In the genomic region with DNA sequence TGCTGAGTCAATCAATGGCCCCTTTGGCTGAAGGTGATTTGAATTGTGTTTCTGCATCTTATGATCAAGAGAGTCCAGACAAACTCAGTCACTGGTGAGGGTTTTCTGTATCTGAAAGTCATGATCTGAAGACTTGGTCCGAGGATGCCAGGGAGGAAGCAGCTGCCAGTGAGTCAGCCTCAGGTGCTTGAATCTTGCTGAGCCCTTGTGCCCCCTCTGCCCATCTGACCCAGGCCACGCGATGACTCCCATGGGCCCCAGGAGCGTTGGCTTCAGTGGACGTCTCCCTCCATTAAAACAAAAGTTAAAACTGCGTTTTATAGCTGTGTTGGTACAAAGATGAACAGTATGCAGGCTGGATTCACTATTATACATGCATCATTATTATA, we compare ENCODE assay signal across 21 cellular contexts.
DNase-seq lines count a peak whose midpoint lies in the region; ATAC-seq and TF ChIP-seq lines count a peak whose summit lies in the region.
"Had no signal": no experiment of that assay in that cellular context is flagged by ENCODE, and none has a peak within 500 bp of the region (broad histone marks: within the 10 kb centered on the region; RNA-seq: fewer than 3 reads in every experiment).

No MANE protein-coding gene starts in this region.

- ATAC-seq in foreskin keratinocyte: no peak
- ATAC-seq: CD8-positive, alpha-beta T cell; left lung; naive thymus-derived CD4-positive, alpha-beta T cell had no signal

- H3K36me3 ChIP-seq in thyroid gland: no peaks in the 10 kb centered on the region
- H3K36me3 ChIP-seq: left lung had no signal

- H3K4me3 ChIP-seq in thyroid gland (replicated peaks in 1 of 3): no peak overlapping the region
- H3K4me3 ChIP-seq: hepatocyte, left lung had no signal

- no peaks in the 10 kb centered on the region for H3K9me3 ChIP-seq in thyroid gland

- TF ChIP-seq CTCF in thyroid gland (IDR thresholded peaks at IDR 0.05) (no peak), foreskin keratinocyte (conservative IDR thresholded peaks at IDR 0.05) (no peak), RWPE1 (conservative IDR thresholded peaks at IDR 0.05; ENCODE audit: low read depth) (no peak)

- CTCF ChIA-PET in RWPE1 (lab: Yijun Ruan, JAX): no interaction called here

- no peaks in the 10 kb centered on the region for H3K27me3 ChIP-seq in thyroid gland
- no peaks in the 10 kb centered on the region for H3K27me3 ChIP-seq in foreskin keratinocyte
- H3K27me3 ChIP-seq: hepatocyte, left lung had no signal

- 73 to 81% methylated on average over 6 of the region's 6 CpGs for WGBS in thyroid gland, 2 donors

- peaks cover 22 to 52% of the 10 kb centered on the region in 2 donors for H3K4me1 ChIP-seq in thyroid gland
- H3K4me1 ChIP-seq in foreskin keratinocyte: no peaks in the 10 kb centered on the region
- H3K4me1 ChIP-seq: left lung had no signal

- peak; percentile 10 for DNase-seq in activated effector memory CD4-positive, alpha-beta T cell treated with anti-CD3 and anti-CD28 coated beads, Interleukin-2, amount 50 U/mL, for 16 hours
- no peak for DNase-seq in activated effector memory CD4-positive, alpha-beta T cell treated with Interleukin-2 at 50 U/mL for 16 hours
- DNase-seq in dermis blood vessel endothelial cell (peak; percentile 77), posterior vena cava (ENCODE audit: low spot score) (peak; percentile 58), thyroid gland (no peak), foreskin keratinocyte (no peak), cerebellar nuclear complex (lab: John Stamatoyannopoulos, UW) (no peak), RWPE1 (ENCODE audit: low spot score) (no peak)
- DNase-seq: activated CD4-positive, alpha-beta T cell treated with anti-CD3 and anti-CD28 coated beads for 48 hours; CD8-positive, alpha-beta T cell; DMS153; effector CD8-positive, alpha-beta T cell; erythroblast; IMR-90; left lung; naive thymus-derived CD4-positive, alpha-beta T cell; NCI-H1048; NCI-H1694 treated with DMSO at 0.1 percent for 48 hours; stimulated activated CD4-positive, alpha-beta T cell treated with anti-CD3 and anti-CD28 coated beads, Interleukin-2, amount 100 ng/mL, for 48 hours had no signal

- H3K27ac ChIP-seq in thyroid gland: peak overlapping the region in 2 of 3 donors; percentile 33 to 53
- H3K27ac ChIP-seq in foreskin keratinocyte: no peak overlapping the region
- H3K27ac ChIP-seq in RWPE1: no peak overlapping the region
- H3K27ac ChIP-seq: 22Rv1, hepatocyte, left lung had no signal

- POLR2A ChIA-PET in RWPE1 (lab: Yijun Ruan, JAX; ENCODE audit: low non-redundant PET): no interaction called here

- TF ChIP-seq POLR2A in thyroid gland (IDR thresholded peaks at IDR 0.05): no peak

- intact Hi-C loops in posterior vena cava (cut with DNase I) (no loop called here), thyroid gland (cut with DNase I) (no loop called here)

Comparison
In these comparisons a context has a peak if more than half of its experiments do, and no peak if none do; other contexts are left out.
1. DNase-seq: peak in activated effector memory CD4-positive, alpha-beta T cell treated with anti-CD3 and anti-CD28 coated beads, Interleukin-2, amount 50 U/mL, for 16 hours (single experiment), dermis blood vessel endothelial cell (single experiment) and posterior vena cava (single experiment); none in activated effector memory CD4-positive, alpha-beta T cell treated with Interleukin-2 at 50 U/mL for 16 hours (single experiment), thyroid gland (0 of 2), foreskin keratinocyte (0 of 2), cerebellar nuclear complex (0 of 2) and RWPE1 (single experiment).
2. H3K27ac ChIP-seq: peak in thyroid gland (2 of 3); none in foreskin keratinocyte (single experiment) and RWPE1 (single experiment).